ENCODE assay signal across 27 cellular contexts in the genomic region with DNA sequence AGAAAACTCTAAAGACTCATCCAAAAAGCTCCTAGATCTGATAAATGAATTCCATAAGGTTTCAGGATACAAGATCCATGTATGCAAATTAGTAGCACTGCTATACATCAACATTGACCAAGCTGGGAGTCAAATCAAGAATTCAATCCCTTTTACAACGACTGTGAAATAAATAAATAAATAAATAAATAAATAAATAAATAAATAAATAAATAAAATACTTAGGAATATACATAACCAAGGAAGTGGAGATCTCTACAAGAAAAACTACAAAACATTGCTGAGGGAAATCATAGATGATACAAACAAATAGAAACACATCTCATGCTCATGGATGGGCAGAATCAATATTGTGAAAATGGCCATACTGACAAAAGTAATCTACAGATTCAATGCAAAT.
DNase-seq lines count a peak whose midpoint lies in the region; ATAC-seq, FAIRE-seq and TF ChIP-seq lines count a peak whose summit lies in the region.
"Had no signal": no experiment of that assay in that cellular context is flagged by ENCODE, and none has a peak within 500 bp of the region (broad histone marks: within the 10 kb centered on the region; RNA-seq: fewer than 3 reads in every experiment).

No MANE protein-coding gene starts in this region.

- TF ChIP-seq RAD21 in A549 (conservative IDR thresholded peaks at IDR 0.05 in 1 of 2, IDR thresholded peaks at IDR 0.05 in 1 of 2) = no peak

- ATAC-seq in A549 (no peak), GM21381 (IDR thresholded peaks at IDR 0.05; ENCODE audit: unreplicated experiment) (no peak)
- ATAC-seq: CD8-positive, alpha-beta T cell had no signal

- CTCF ChIA-PET in A549 (lab: Yijun Ruan, JAX) (no interaction called here), HEK293 (lab: Yijun Ruan, JAX) (no interaction called here)

- 5% methylated on average over 1 of the region's 1 CpG for WGBS in A549 (ENCODE audit: missing lambda C conversion rate)

- POLR2A ChIA-PET in A549 (lab: Yijun Ruan, JAX) (no interaction called here), HEK293 (lab: Yijun Ruan, JAX) (no interaction called here)

- H3K9me3 ChIP-seq in A549 (no peaks in the 10 kb centered on the region), HEK293 (ENCODE audit: control insufficient read depth, insufficient read depth, low read depth, low read length) (no peaks in the 10 kb centered on the region)
- H3K9me3 ChIP-seq: BE2C, BLaER1, Caco-2 had no signal

- H3K4me1 ChIP-seq in A549 (no peaks in the 10 kb centered on the region), HEK293 (ENCODE audit: control insufficient read depth, insufficient read depth, low read length) (no peaks in the 10 kb centered on the region)
- H3K4me1 ChIP-seq: BE2C, Caco-2 had no signal

- no peak for TF ChIP-seq EP300 in A549 (IDR thresholded peaks at IDR 0.05)

- no peak for FAIRE-seq in A549 (lab: Jason Lieb, UNC)
- FAIRE-seq: A204.1, D721Med had no signal

- H3K4me3 ChIP-seq in A549 (no peak overlapping the region), HEK293 (ENCODE audit: low read depth, low read length) (no peak overlapping the region)
- H3K4me3 ChIP-seq: BLaER1; BLaER1 treated with 17β-estradiol and CSF1 and Interleukin-3, amounts not matched to agents 10 nM and 100 nM had no signal

- H3K36me3 ChIP-seq in HEK293 (ENCODE audit: control insufficient read depth in 2 of 2, insufficient read depth in 1 of 2, low read length in 2 of 2) = no peaks in the 10 kb centered on the region
- H3K36me3 ChIP-seq: BE2C; BLaER1; BLaER1 treated with 17β-estradiol and CSF1 and Interleukin-3, amounts not matched to agents 10 nM and 100 nM had no signal

- TF ChIP-seq CTCF in A549 (IDR thresholded peaks at IDR 0.05) (no peak), HEK293 (tag by site-specific recombination; IDR thresholded peaks at IDR 0.05) (no peak)

- DNase-seq in A549 (ENCODE audit: low read depth in 1 of 2, low spot score in 1 of 2) (no peak), HuH-7 (ENCODE audit: low spot score) (no peak)
- DNase-seq: 8988T; ACHN; AML-193; BE2C; C1 segment of cervical spinal cord; Caco-2; Calu3; CD4-positive, alpha-beta memory T cell; CD4-positive, alpha-beta T cell; CD4-positive, CD25-positive, alpha-beta regulatory T cell; CD8-positive, alpha-beta memory T cell; CD8-positive, alpha-beta T cell; COR-L47; DMS 273 treated with DMSO at 0.1 percent for 48 hours; DMS53; DMS79; DND-41; EL had no signal

- TF ChIP-seq POLR2A in A549 (IDR thresholded peaks at IDR 0.05; ENCODE audit: low read length) = no peak

- H3K4me2 ChIP-seq in A549 = no peak overlapping the region
- H3K4me2 ChIP-seq: BLaER1; BLaER1 treated with 17β-estradiol and CSF1 and Interleukin-3, amounts not matched to agents 10 nM and 100 nM had no signal

- no peak overlapping the region for H3K27ac ChIP-seq in A549
- no peak overlapping the region for H3K27ac ChIP-seq in HEK293 (ENCODE audit: extremely low read depth, low read depth, low read length)
- H3K27ac ChIP-seq: BLaER1; BLaER1 treated with 17β-estradiol and CSF1 and Interleukin-3, amounts not matched to agents 10 nM and 100 nM; C4-2B had no signal

TF ChIP-seq in A549, 52 proteins besides CTCF, POLR2A, EP300 and RAD21:
- TF ChIP-seq, protein P1, sequence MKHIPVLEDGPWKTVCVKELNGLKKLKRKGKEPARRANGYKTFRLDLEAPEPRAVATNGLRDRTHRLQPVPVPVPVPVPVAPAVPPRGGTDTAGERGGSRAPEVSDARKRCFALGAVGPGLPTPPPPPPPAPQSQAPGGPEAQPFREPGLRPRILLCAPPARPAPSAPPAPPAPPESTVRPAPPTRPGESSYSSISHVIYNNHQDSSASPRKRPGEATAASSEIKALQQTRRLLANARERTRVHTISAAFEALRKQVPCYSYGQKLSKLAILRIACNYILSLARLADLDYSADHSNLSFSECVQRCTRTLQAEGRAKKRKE (CRISPR knock-in tag; IDR thresholded peaks at IDR 0.05; ENCODE audit: low read depth) = no peak
- no peak for TF ChIP-seq BHLHE40 (IDR thresholded peaks at IDR 0.05; ENCODE audit: low read depth, low read length)
- TF ChIP-seq ZC3H11A (IDR thresholded peaks at IDR 0.05) = peak; percentile 29
TF ChIP-seq in A549: peak in this region for 1.

TF ChIP-seq in HEK293, 187 proteins besides CTCF, POLR2A, EP300 and RAD21 (continues in another document):
- no peak for TF ChIP-seq KLF16 (tag by site-specific recombination; IDR thresholded peaks at IDR 0.05)
- TF ChIP-seq ZNF354C (tag by site-specific recombination; IDR thresholded peaks at IDR 0.05; ENCODE audit: borderline replicate concordance, low read depth) = 0 out of 2 replicates have a peak, but pooled peaks have one; percentile 40
- TF ChIP-seq, protein P2, sequence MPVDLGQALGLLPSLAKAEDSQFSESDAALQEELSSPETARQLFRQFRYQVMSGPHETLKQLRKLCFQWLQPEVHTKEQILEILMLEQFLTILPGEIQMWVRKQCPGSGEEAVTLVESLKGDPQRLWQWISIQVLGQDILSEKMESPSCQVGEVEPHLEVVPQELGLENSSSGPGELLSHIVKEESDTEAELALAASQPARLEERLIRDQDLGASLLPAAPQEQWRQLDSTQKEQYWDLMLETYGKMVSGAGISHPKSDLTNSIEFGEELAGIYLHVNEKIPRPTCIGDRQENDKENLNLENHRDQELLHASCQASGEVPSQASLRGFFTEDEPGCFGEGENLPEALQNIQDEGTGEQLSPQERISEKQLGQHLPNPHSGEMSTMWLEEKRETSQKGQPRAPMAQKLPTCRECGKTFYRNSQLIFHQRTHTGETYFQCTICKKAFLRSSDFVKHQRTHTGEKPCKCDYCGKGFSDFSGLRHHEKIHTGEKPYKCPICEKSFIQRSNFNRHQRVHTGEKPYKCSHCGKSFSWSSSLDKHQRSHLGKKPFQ (tag by site-specific recombination; IDR thresholded peaks at IDR 0.05) = 0 out of 2 replicates have a peak, but pooled peaks have one; percentile 26
- peak; percentile 93 for TF ChIP-seq ZNF426 (tag by site-specific recombination; IDR thresholded peaks at IDR 0.05)
- TF ChIP-seq ZNF785 (tag by site-specific recombination; IDR thresholded peaks at IDR 0.05) = no peak
- TF ChIP-seq ZNF658 (tag by site-specific recombination; IDR thresholded peaks at IDR 0.05) = no peak
- no peak for TF ChIP-seq ZNF624 (tag by site-specific recombination; IDR thresholded peaks at IDR 0.05)
- TF ChIP-seq ZNF654 (tag by site-specific recombination; IDR thresholded peaks at IDR 0.05; ENCODE audit: low read depth) = peak; percentile 38
- TF ChIP-seq, protein P3, sequence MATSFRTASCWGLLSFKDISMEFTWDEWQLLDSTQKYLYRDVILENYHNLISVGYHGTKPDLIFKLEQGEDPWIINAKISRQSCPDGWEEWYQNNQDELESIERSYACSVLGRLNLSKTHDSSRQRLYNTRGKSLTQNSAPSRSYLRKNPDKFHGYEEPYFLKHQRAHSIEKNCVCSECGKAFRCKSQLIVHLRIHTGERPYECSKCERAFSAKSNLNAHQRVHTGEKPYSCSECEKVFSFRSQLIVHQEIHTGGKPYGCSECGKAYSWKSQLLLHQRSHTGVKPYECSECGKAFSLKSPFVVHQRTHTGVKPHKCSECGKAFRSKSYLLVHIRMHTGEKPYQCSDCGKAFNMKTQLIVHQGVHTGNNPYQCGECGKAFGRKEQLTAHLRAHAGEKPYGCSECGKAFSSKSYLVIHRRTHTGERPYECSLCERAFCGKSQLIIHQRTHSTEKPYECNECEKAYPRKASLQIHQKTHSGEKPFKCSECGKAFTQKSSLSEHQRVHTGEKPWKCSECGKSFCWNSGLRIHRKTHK (tag by site-specific recombination; IDR thresholded peaks at IDR 0.05) = no peak
- TF ChIP-seq SP3 (tag by site-specific recombination; IDR thresholded peaks at IDR 0.05) = 0 out of 2 replicates have a peak, but pooled peaks have one; percentile 24
- TF ChIP-seq HOXA7 (CRISPR knock-in tag; IDR thresholded peaks at IDR 0.05; ENCODE audit: borderline replicate concordance) = no peak
- TF ChIP-seq ZFP37 (tag by site-specific recombination; IDR thresholded peaks at IDR 0.05) = 0 out of 2 replicates have a peak, but pooled peaks have one; percentile 61
- TF ChIP-seq ZNF433 (tag by site-specific recombination; IDR thresholded peaks at IDR 0.05; ENCODE audit: low read depth) = peak; percentile 73
- peak; percentile 78 for TF ChIP-seq ZBTB8A (tag by site-specific recombination; IDR thresholded peaks at IDR 0.05)
- TF ChIP-seq ZNF558 (tag by site-specific recombination; IDR thresholded peaks at IDR 0.05) = peak; percentile 73; the same call in 1 of the 2 replicates
- TF ChIP-seq ZNF777 (tag by site-specific recombination; IDR thresholded peaks at IDR 0.05; ENCODE audit: borderline replicate concordance) = no peak
- TF ChIP-seq ZBTB21 (tag by site-specific recombination; IDR thresholded peaks at IDR 0.05) = peak; percentile 30; the same call in 1 of the 2 replicates
- TF ChIP-seq ZNF221 (tag by site-specific recombination; IDR thresholded peaks at IDR 0.05; ENCODE audit: borderline replicate concordance) = peak; percentile 52; the same call in 1 of the 2 replicates
- TF ChIP-seq ZNF664 (tag by site-specific recombination; IDR thresholded peaks at IDR 0.05) = 0 out of 2 replicates have a peak, but pooled peaks have one; percentile 52
- TF ChIP-seq ZNF529 (tag by site-specific recombination; IDR thresholded peaks at IDR 0.05; ENCODE audit: insufficient replicate concordance) = peak; percentile 50
- peak; percentile 75 for TF ChIP-seq ZNF623 (tag by site-specific recombination; IDR thresholded peaks at IDR 0.05)
- no peak for TF ChIP-seq ZNF596 (tag by site-specific recombination; IDR thresholded peaks at IDR 0.05)
- TF ChIP-seq, protein P4, sequence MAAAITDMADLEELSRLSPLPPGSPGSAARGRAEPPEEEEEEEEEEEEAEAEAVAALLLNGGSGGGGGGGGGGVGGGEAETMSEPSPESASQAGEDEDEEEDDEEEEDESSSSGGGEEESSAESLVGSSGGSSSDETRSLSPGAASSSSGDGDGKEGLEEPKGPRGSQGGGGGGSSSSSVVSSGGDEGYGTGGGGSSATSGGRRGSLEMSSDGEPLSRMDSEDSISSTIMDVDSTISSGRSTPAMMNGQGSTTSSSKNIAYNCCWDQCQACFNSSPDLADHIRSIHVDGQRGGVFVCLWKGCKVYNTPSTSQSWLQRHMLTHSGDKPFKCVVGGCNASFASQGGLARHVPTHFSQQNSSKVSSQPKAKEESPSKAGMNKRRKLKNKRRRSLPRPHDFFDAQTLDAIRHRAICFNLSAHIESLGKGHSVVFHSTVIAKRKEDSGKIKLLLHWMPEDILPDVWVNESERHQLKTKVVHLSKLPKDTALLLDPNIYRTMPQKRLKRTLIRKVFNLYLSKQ (tag by site-specific recombination; IDR thresholded peaks at IDR 0.05; ENCODE audit: borderline replicate concordance) = peak; percentile 78; the same call in 1 of the 2 replicates
- TF ChIP-seq ZNF560 (tag by site-specific recombination; IDR thresholded peaks at IDR 0.05; ENCODE audit: borderline replicate concordance) = peak; percentile 80; the same call in 1 of the 2 replicates
- no peak for TF ChIP-seq ZFP69B (tag by site-specific recombination; IDR thresholded peaks at IDR 0.05)
- peak; percentile 82 for TF ChIP-seq ZNF140 (tag by site-specific recombination; IDR thresholded peaks at IDR 0.05)
